Comparison of ENCODE assay signal across 8 cellular contexts in the genomic region with DNA sequence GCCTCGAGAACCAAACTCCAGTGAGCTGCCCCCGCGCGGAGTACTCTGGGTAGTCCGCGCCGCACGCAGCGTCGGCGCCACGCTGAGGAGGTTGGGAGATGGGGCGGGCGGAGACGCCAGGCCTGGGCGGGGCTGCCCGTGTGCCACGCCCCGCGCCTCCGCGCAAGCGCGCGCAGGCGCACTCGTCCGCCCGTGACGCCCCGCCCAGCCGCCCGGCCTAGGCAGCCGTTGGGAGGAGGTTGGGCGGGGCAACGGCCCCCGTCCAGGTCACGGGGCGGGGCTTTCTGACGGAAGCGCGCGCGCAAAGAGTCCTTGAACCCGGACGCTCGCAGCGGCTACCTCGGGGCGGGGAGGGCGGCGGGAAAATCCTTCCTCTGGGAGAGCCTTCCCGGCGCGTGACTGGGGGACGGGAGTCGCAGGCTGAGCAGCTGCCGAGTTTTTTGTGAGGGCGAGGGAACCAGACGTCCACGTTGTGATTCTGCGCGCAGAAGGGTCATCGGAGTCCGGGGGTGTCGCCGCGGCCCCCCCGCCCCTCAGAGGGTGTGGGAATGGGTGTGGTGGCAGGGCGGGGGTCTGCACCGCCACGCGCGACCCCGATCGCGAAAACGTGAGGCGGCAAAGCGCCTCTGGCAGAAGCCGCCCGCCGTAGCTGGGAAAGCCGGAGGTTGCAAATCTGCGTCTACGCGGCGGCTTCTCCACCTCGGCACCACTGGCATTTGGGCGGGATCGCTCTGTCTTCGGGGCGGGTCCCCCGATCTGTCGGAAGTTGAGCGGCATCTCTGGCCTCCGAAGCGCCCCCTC. TPM values are rescaled to one million over a fixed set of nuclear protein-coding genes. Genes with fewer than 3 reads are reported as not detected.
DNase-seq lines count a peak whose midpoint lies in the region; ATAC-seq and TF ChIP-seq lines count a peak whose summit lies in the region.

A gene with protein sequence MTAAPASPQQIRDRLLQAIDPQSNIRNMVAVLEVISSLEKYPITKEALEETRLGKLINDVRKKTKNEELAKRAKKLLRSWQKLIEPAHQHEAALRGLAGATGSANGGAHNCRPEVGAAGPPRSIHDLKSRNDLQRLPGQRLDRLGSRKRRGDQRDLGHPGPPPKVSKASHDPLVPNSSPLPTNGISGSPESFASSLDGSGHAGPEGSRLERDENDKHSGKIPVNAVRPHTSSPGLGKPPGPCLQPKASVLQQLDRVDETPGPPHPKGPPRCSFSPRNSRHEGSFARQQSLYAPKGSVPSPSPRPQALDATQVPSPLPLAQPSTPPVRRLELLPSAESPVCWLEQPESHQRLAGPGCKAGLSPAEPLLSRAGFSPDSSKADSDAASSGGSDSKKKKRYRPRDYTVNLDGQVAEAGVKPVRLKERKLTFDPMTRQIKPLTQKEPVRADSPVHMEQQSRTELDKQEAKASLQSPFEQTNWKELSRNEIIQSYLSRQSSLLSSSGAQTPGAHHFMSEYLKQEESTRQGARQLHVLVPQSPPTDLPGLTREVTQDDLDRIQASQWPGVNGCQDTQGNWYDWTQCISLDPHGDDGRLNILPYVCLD (minus strand): TSS at position 22 of the 801 bp plus-strand sequence. CDS start 261 bp downstream, outside the sequence.

- ATAC-seq in GM19395 (IDR thresholded peaks at IDR 0.05; ENCODE audit: unreplicated experiment) (peak; percentile 76), HG03558 (IDR thresholded peaks at IDR 0.05; ENCODE audit: extremely low read depth, unreplicated experiment) (peak; percentile 67)

- intact Hi-C loops in lower leg skin (cut with DNase I; ENCODE audit: low total_unique reads), result no loop called here

- TF ChIP-seq POLR2A in lower leg skin (IDR thresholded peaks at IDR 0.05), result no peak

- TF ChIP-seq CTCF in lower leg skin (IDR thresholded peaks at IDR 0.05), result no peak

- WGBS in lower leg skin, 2 donors, result 0% methylated on average over 20 to 54 of the region's 98 CpGs

- DNase-seq in CD1c-positive myeloid dendritic cell (ENCODE audit: extremely low spot score) (peak; percentile 99), NCI-H748 treated with DMSO at 0.1 percent for 48 hours (lab: John Stamatoyannopoulos, UW) (peak; percentile 75), dermis microvascular lymphatic vessel endothelial cell (ENCODE audit: low read depth in 2 of 2) (peak; percentile 82 to 94), lower leg skin (ENCODE audit: low spot score in 2 of 2) (peak; percentile 94 to 98)
- peak; percentile 96 for DNase-seq in activated CD4-positive, alpha-beta T cell treated with anti-CD3 and anti-CD28 coated beads, Interleukin-2, amount 50 U/mL, for 48 hours
- DNase-seq in stimulated activated CD4-positive, alpha-beta T cell treated with anti-CD3 and anti-CD28 coated beads, Interleukin-4, amount 100 ng/mL, for 4 hours, result peak; percentile 92 to 97

- peak within 1 kb of the TSS; percentile 97 for H3K4me3 ChIP-seq in lower leg skin (ENCODE audit: low read depth, poor library complexity, severe bottlenecking)

RNA-seq across cellular contexts. Expression of the gene that starts here (rescaled TPM):
- 2.4 and 4.9 TPM in 2 replicates for total RNA-seq in dermis microvascular lymphatic vessel endothelial cell
- 10 to 100 TPM; 12.0 to 16.6 (median 14.5) TPM for total RNA-seq in lower leg skin

Comparison
In these comparisons a context has a peak if more than half of its experiments do, and no peak if none do; other contexts are left out.
1. Peak in every context shown above with its lines: DNase-seq, ATAC-seq and H3K4me3 ChIP-seq.